9 cellular contexts compared by ENCODE assay signal in genomic region chr7:95871078-95871848, GRCh38.
DNase-seq lines count a peak whose midpoint lies in the region; ATAC-seq and TF ChIP-seq lines count a peak whose summit lies in the region.
"Had no signal": no experiment of that assay in that cellular context is flagged by ENCODE, and none has a peak within 500 bp of the region (broad histone marks: within the 10 kb centered on the region; RNA-seq: fewer than 3 reads in every experiment).

No MANE protein-coding gene starts in this region.

- no TSS peak for BruUV-seq in PC-9 (replicated peaks; lab: Mats Ljungman, UMichigan)

- H3K4me1 ChIP-seq in PC-9 (replicated peaks; ENCODE audit: insufficient read depth) = no peaks in the 10 kb centered on the region

- H3K9me3 Mint-ChIP-seq in nephron progenitor cell = no peaks in the 10 kb centered on the region
- H3K9me3 Mint-ChIP-seq: naive B cell had no signal

- DNase-seq in CMK (ENCODE audit: low read depth) (peak; percentile 7), Kasumi-1 (lab: John Stamatoyannopoulos, UW) (peak; percentile 47 to 65), PC-9 (peak in 1 of 2 experiments; percentile 9), epithelial cell of proximal tubule (ENCODE audit: low read depth) (peak; percentile 7), nephron progenitor cell (peak; percentile 34), GDM1 (lab: John Stamatoyannopoulos, UW) (no peak)
- DNase-seq: naive B cell had no signal

- H3K9me3 ChIP-seq in PC-9 (ENCODE audit: insufficient read depth, low read depth) = no peaks in the 10 kb centered on the region

- peaks cover 3% of the 10 kb centered on the region for H3K36me3 Mint-ChIP-seq in nephron progenitor cell (ENCODE audit: low read depth)
- H3K36me3 Mint-ChIP-seq: naive B cell had no signal

- intact Hi-C loops in PC-9 (cut with micrococcal nuclease; ENCODE audit: unreplicated experiment) = loop anchor here (1.0 to 10.0 kb wide), 4 partner anchors 74 to 344 kb away; partner anchors contain the start of gene DYNC1I1

- H3K4me2 ChIP-seq in PC-9 = no peak overlapping the region

- peak; percentile 74 for TF ChIP-seq CTCF in PC-9 (conservative IDR thresholded peaks at IDR 0.05)
- peak; percentile 85 for TF ChIP-seq CTCF in epithelial cell of proximal tubule (conservative IDR thresholded peaks at IDR 0.05; ENCODE audit: low read depth, low read length)
- peak; percentile 67 for TF ChIP-seq CTCF in nephron progenitor cell (IDR thresholded peaks at IDR 0.05)

- no peaks in the 10 kb centered on the region for H3K9me2 ChIP-seq in PC-9 (ENCODE audit: insufficient read depth)

- ATAC-seq in GM19023 (IDR thresholded peaks at IDR 0.05; ENCODE audit: unreplicated experiment) (peak; percentile 48), HG03280 (IDR thresholded peaks at IDR 0.05; ENCODE audit: unreplicated experiment) (no peak)

- no peak overlapping the region for H2AFZ ChIP-seq in PC-9

- no peaks in the 10 kb centered on the region for H4K20me1 ChIP-seq in PC-9 (ENCODE audit: insufficient read depth)

- CTCF ChIA-PET in PC-9 (lab: Charles Lee) = interaction anchor here (0.6 kb wide), 2 partner anchors 142 to 1407 kb away, joined by 3 to 9 read pairs; no protein-coding TSS in a partner anchor

- no peaks in the 10 kb centered on the region for H3K36me3 ChIP-seq in PC-9 (ENCODE audit: low read depth)

- peaks cover 12% of the 10 kb centered on the region for H3K27me3 Mint-ChIP-seq in nephron progenitor cell (ENCODE audit: low read depth, poor library complexity)

- H3K4me3 ChIP-seq in PC-9 (no peak overlapping the region), epithelial cell of proximal tubule (ENCODE audit: low read depth, low read length) (no peak overlapping the region)

- POLR2A ChIA-PET in PC-9 (lab: Charles Lee; ENCODE audit: unreplicated experiment) = no interaction called here

- H3K27ac ChIP-seq in PC-9 = no peak overlapping the region

- H3K27ac Mint-ChIP-seq in nephron progenitor cell = no peak overlapping the region
- H3K27ac Mint-ChIP-seq: naive B cell had no signal

- no peaks in the 10 kb centered on the region for H3K27me3 ChIP-seq in PC-9 (ENCODE audit: insufficient read depth, low read depth)

- peak overlapping the region; percentile 8 for H3K4me3 Mint-ChIP-seq in nephron progenitor cell
- H3K4me3 Mint-ChIP-seq: naive B cell had no signal

- H3F3A ChIP-seq in PC-9 (ENCODE audit: insufficient read depth, low read depth) = no peaks in the 10 kb centered on the region

- no peaks in the 10 kb centered on the region for H3K79me2 ChIP-seq in PC-9 (ENCODE audit: low read depth)

- peaks cover 42% of the 10 kb centered on the region for H3K4me1 Mint-ChIP-seq in nephron progenitor cell
